Comparison of ENCODE assay signal across 21 cellular contexts in the genomic region with DNA sequence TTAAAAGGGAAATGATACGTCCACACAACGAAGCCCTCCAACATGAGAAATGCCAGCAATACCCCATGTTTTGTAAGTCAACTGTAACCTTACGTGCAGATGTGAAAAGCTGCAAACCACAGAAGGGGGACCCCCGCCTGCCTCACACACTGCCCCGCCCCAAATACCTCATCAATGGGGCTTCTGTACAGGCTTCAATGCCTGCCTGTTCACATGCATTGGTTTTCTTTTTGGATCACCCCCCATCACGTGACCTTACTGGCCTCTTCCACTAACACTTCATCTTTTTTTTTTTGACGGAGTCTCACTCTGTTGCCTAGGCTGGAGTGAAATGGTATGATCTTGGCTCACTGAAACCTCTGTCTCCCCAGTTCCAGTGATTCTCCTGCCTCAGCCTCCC.
DNase-seq lines count a peak whose midpoint lies in the region; ATAC-seq, FAIRE-seq and TF ChIP-seq lines count a peak whose summit lies in the region.
"Had no signal": no experiment of that assay in that cellular context is flagged by ENCODE, and none has a peak within 500 bp of the region (broad histone marks: within the 10 kb centered on the region; RNA-seq: fewer than 3 reads in every experiment).

No MANE protein-coding gene starts in this region.

- no peaks in the 10 kb centered on the region for H3K36me3 Mint-ChIP-seq in activated CD8-positive, alpha-beta T cell treated with anti-CD3 and anti-CD28 coated beads for 36 hours (ENCODE audit: low read depth)
- no peaks in the 10 kb centered on the region for H3K36me3 Mint-ChIP-seq in activated CD8-positive, alpha-beta T cell treated with anti-CD3 and anti-CD28 coated beads, Interleukin-2, amount 10 ng/mL, durations not matched to agents 7 days and 5 days (ENCODE audit: low read depth)
- peaks cover 11% of the 10 kb centered on the region for H3K36me3 Mint-ChIP-seq in type B pancreatic cell
- H3K36me3 Mint-ChIP-seq: CD8-positive, alpha-beta T cell had no signal

- H3K27me3 Mint-ChIP-seq in activated CD8-positive, alpha-beta T cell treated with anti-CD3 and anti-CD28 coated beads for 36 hours = no peaks in the 10 kb centered on the region
- H3K27me3 Mint-ChIP-seq in activated CD8-positive, alpha-beta T cell treated with anti-CD3 and anti-CD28 coated beads, Interleukin-2, amount 10 ng/mL, durations not matched to agents 7 days and 5 days (ENCODE audit: low read depth) = no peaks in the 10 kb centered on the region
- peaks cover 7% of the 10 kb centered on the region for H3K27me3 Mint-ChIP-seq in type B pancreatic cell

- no peaks in the 10 kb centered on the region for H3K9me3 Mint-ChIP-seq in activated CD8-positive, alpha-beta T cell treated with anti-CD3 and anti-CD28 coated beads for 36 hours
- no peaks in the 10 kb centered on the region for H3K9me3 Mint-ChIP-seq in activated CD8-positive, alpha-beta T cell treated with anti-CD3 and anti-CD28 coated beads, Interleukin-2, amount 10 ng/mL, durations not matched to agents 7 days and 5 days (ENCODE audit: insufficient read depth)
- no peaks in the 10 kb centered on the region for H3K9me3 Mint-ChIP-seq in type B pancreatic cell
- H3K9me3 Mint-ChIP-seq: CD8-positive, alpha-beta T cell had no signal

- H3K4me1 Mint-ChIP-seq in activated CD8-positive, alpha-beta T cell treated with anti-CD3 and anti-CD28 coated beads for 36 hours (ENCODE audit: low read depth) = no peaks in the 10 kb centered on the region
- H3K4me1 Mint-ChIP-seq in activated CD8-positive, alpha-beta T cell treated with anti-CD3 and anti-CD28 coated beads, Interleukin-2, amount 10 ng/mL, durations not matched to agents 7 days and 5 days (ENCODE audit: low read depth) = peaks cover 5% of the 10 kb centered on the region
- H3K4me1 Mint-ChIP-seq in type B pancreatic cell (ENCODE audit: unreplicated experiment) = peaks cover 27% of the 10 kb centered on the region

- intact Hi-C loops in activated CD8-positive, alpha-beta T cell treated with anti-CD3 and anti-CD28 coated beads for 36 hours (cut with micrococcal nuclease) = no loop called here

- CTCF ChIA-PET in activated CD8-positive, alpha-beta T cell treated with anti-CD3 and anti-CD28 coated beads for 36 hours (lab: Charles Lee) = no interaction called here
- CTCF ChIA-PET in activated CD8-positive, alpha-beta T cell treated with anti-CD3 and anti-CD28 coated beads, Interleukin-2, amount 10 ng/mL, durations not matched to agents 7 days and 5 days (lab: Charles Lee) = no interaction called here

- no peak overlapping the region for H3K27ac Mint-ChIP-seq in activated CD8-positive, alpha-beta T cell treated with anti-CD3 and anti-CD28 coated beads for 36 hours
- no peak overlapping the region for H3K27ac Mint-ChIP-seq in activated CD8-positive, alpha-beta T cell treated with anti-CD3 and anti-CD28 coated beads, Interleukin-2, amount 10 ng/mL, durations not matched to agents 7 days and 5 days
- peak overlapping the region; percentile 43 for H3K27ac Mint-ChIP-seq in type B pancreatic cell
- H3K27ac Mint-ChIP-seq: CD8-positive, alpha-beta T cell had no signal

- no peak for TF ChIP-seq CTCF in activated CD8-positive, alpha-beta T cell treated with anti-CD3 and anti-CD28 coated beads for 36 hours (IDR thresholded peaks at IDR 0.05)
- TF ChIP-seq CTCF in type B pancreatic cell (conservative IDR thresholded peaks at IDR 0.05) (no peak), D721Med (IDR thresholded peaks at IDR 0.05; ENCODE audit: insufficient read depth, missing control alignments) (no peak)

- H3K4me3 Mint-ChIP-seq in activated CD8-positive, alpha-beta T cell treated with anti-CD3 and anti-CD28 coated beads for 36 hours = no peak overlapping the region
- H3K4me3 Mint-ChIP-seq in activated CD8-positive, alpha-beta T cell treated with anti-CD3 and anti-CD28 coated beads, Interleukin-2, amount 10 ng/mL, durations not matched to agents 7 days and 5 days = no peak overlapping the region
- no peak overlapping the region for H3K4me3 Mint-ChIP-seq in type B pancreatic cell
- H3K4me3 Mint-ChIP-seq: CD8-positive, alpha-beta T cell had no signal

- ATAC-seq in activated CD8-positive, alpha-beta T cell treated with anti-CD3 and anti-CD28 coated beads for 36 hours = no peak
- no peak for ATAC-seq in activated CD8-positive, alpha-beta T cell treated with anti-CD3 and anti-CD28 coated beads, Interleukin-2, amount 10 ng/mL, durations not matched to agents 7 days and 5 days
- ATAC-seq in GM21423 (IDR thresholded peaks at IDR 0.05; ENCODE audit: unreplicated experiment) = peak; percentile 47
- ATAC-seq: CD8-positive, alpha-beta T cell had no signal

- DNase-seq in activated CD8-positive, alpha-beta T cell treated with anti-CD3 and anti-CD28 coated beads for 36 hours = peak; percentile 24
- no peak for DNase-seq in activated CD8-positive, alpha-beta T cell treated with anti-CD3 and anti-CD28 coated beads, Interleukin-2, amount 10 ng/mL, durations not matched to agents 7 days and 5 days
- DNase-seq in foreskin melanocyte (peak; percentile 27), type B pancreatic cell (ENCODE audit: extremely low spot score, unreplicated experiment) (no peak), D721Med (ENCODE audit: insufficient read length, low spot score) (no peak), DMS79 (lab: John Stamatoyannopoulos, UW) (no peak)
- no peak for DNase-seq in activated CD4-positive, CD25-positive, alpha-beta regulatory T cell treated with anti-CD3 and anti-CD28 coated beads, Interleukin-2, amount 50 U/mL, for 72 hours
- DNase-seq: CD8-positive, alpha-beta T cell; DND-41; GOT3; Karpas-422; NCI-H1105; NCI-H1694 treated with DMSO at 0.1 percent for 48 hours; NCI-H2107; NCI-H2227 treated with DMSO at 0.1 percent for 48 hours; NCI-H524; PC-9; SJCRH30 had no signal

- POLR2A ChIA-PET in activated CD8-positive, alpha-beta T cell treated with anti-CD3 and anti-CD28 coated beads for 36 hours (lab: Charles Lee) = no interaction called here
- POLR2A ChIA-PET in activated CD8-positive, alpha-beta T cell treated with anti-CD3 and anti-CD28 coated beads, Interleukin-2, amount 10 ng/mL, durations not matched to agents 7 days and 5 days (lab: Charles Lee) = no interaction called here

- no peak for FAIRE-seq in D721Med (lab: Jason Lieb, UNC)
- FAIRE-seq: G401.6, GM12891 had no signal

Comparison
In these comparisons a context has a peak if more than half of its experiments do, and no peak if none do; other contexts are left out.
1. DNase-seq: peak in activated CD8-positive, alpha-beta T cell treated with anti-CD3 and anti-CD28 coated beads for 36 hours (single experiment) and foreskin melanocyte (single experiment); none in activated CD8-positive, alpha-beta T cell treated with anti-CD3 and anti-CD28 coated beads, Interleukin-2, amount 10 ng/mL, durations not matched to agents 7 days and 5 days (single experiment), type B pancreatic cell (single experiment), D721Med (single experiment), DMS79 (single experiment) and activated CD4-positive, CD25-positive, alpha-beta regulatory T cell treated with anti-CD3 and anti-CD28 coated beads, Interleukin-2, amount 50 U/mL, for 72 hours (single experiment).